In the genomic region with DNA sequence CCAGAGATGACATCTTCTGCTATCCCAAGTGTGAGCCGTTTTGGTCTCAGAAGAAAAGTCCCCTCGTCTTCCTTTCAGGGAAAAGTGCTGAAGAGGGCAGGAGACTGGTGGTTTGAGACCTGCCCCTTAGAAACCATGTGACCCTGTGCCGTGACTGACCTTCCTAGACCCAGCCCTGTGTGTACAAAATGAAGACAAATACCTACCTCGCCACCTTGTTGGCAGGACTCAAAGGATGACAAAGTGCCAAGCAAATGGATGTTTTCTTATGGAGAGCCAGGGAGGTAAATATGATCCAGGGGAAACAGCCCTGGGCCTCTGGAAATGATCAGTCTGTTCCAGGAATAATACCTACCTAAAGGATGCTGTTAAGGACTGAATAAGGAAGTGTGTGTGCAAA, we compare ENCODE assay signal across 1 cellular context.
TF ChIP-seq lines count a peak whose summit lies in the region.

No MANE protein-coding gene starts in this region.

TF ChIP-seq in SK-N-SH, 30 proteins besides CTCF, POLR2A, EP300 and RAD21 (continued from another document):
- TF ChIP-seq FOXM1 (IDR thresholded peaks at IDR 0.05; ENCODE audit: low read depth) (no peak), RFX5 (IDR thresholded peaks at IDR 0.05; ENCODE audit: low read length) (no peak), CHD2 (IDR thresholded peaks at IDR 0.05; ENCODE audit: low read length, partially characterized antibody) (no peak)
